7 cellular contexts compared by ENCODE assay signal in genomic region chr22:31676700-31677099, GRCh38. TPM values are rescaled to one million over a fixed set of nuclear protein-coding genes. Genes with fewer than 3 reads are reported as not detected.
A peak's percentile ranks its signal among the peaks of the same experiment; 100 is the strongest.
DNase-seq lines count a peak whose midpoint lies in the region; ATAC-seq and TF ChIP-seq lines count a peak whose summit lies in the region.

No MANE protein-coding gene starts in this region.

- H3K9me3 Mint-ChIP-seq in activated naive CD4-positive, alpha-beta T cell treated with anti-CD3 and anti-CD28 coated beads for 36 hours, result no peaks in the 10 kb centered on the region

- TF ChIP-seq EP300 in ovary (IDR thresholded peaks at IDR 0.05), result no peak

- TF ChIP-seq POLR2A in ovary (IDR thresholded peaks at IDR 0.05), result no peak

- H3K4me1 ChIP-seq in ovary (ENCODE audit: insufficient read depth), result peaks cover 4% of the 10 kb centered on the region

- peak overlapping the region; percentile 82 for H3K27ac Mint-ChIP-seq in activated naive CD4-positive, alpha-beta T cell treated with anti-CD3 and anti-CD28 coated beads for 36 hours

- DNase-seq in RKO (ENCODE audit: low spot score) (peak; percentile 93), glomerular endothelial cell (ENCODE audit: extremely low read depth, low read depth, low spot score) (peak; percentile 65), ovary (peak; percentile 94 to 96 (median 95))
- DNase-seq in activated naive CD4-positive, alpha-beta T cell treated with anti-CD3 and anti-CD28 coated beads for 36 hours, result peak; percentile 95

- H3K36me3 Mint-ChIP-seq in activated naive CD4-positive, alpha-beta T cell treated with anti-CD3 and anti-CD28 coated beads for 36 hours (ENCODE audit: low read depth), result no peaks in the 10 kb centered on the region

- no peak for TF ChIP-seq CTCF in ovary (IDR thresholded peaks at IDR 0.05)

- WGBS in ovary, 3 donors, result 2 to 17% (median 6%) methylated on average over 25 of the region's 25 CpGs

- no peaks in the 10 kb centered on the region for H3K27me3 Mint-ChIP-seq in activated naive CD4-positive, alpha-beta T cell treated with anti-CD3 and anti-CD28 coated beads for 36 hours (ENCODE audit: low read depth)

- intact Hi-C loops in activated naive CD4-positive, alpha-beta T cell treated with anti-CD3 and anti-CD28 coated beads for 36 hours (cut with micrococcal nuclease), result loop anchor here (2.0 kb wide), 1 partner anchor 14 kb away; the partner anchor contains the start of gene PISD
- intact Hi-C loops in ovary (cut with DNase I), result no loop called here

- H3K36me3 ChIP-seq in ovary, result no peaks in the 10 kb centered on the region

- peak overlapping the region; percentile 85 for H3K4me3 Mint-ChIP-seq in activated naive CD4-positive, alpha-beta T cell treated with anti-CD3 and anti-CD28 coated beads for 36 hours

- ATAC-seq in GM18511 (IDR thresholded peaks at IDR 0.05; ENCODE audit: unreplicated experiment) (peak; percentile 92), HG03066 (IDR thresholded peaks at IDR 0.05; ENCODE audit: low read depth, unreplicated experiment) (peak; percentile 92)

- no peaks in the 10 kb centered on the region for H3K27me3 ChIP-seq in ovary

- no peaks in the 10 kb centered on the region for H3K9me3 ChIP-seq in ovary

- CTCF ChIA-PET in activated naive CD4-positive, alpha-beta T cell treated with anti-CD3 and anti-CD28 coated beads for 36 hours (lab: Charles Lee), result interaction anchor here (0.5 to 4.1 kb wide), 7 partner anchors 9 to 300 kb away, joined by 3 to 30 read pairs (median 5); no protein-coding TSS in a partner anchor

- peaks cover 10% of the 10 kb centered on the region for H3K4me1 Mint-ChIP-seq in activated naive CD4-positive, alpha-beta T cell treated with anti-CD3 and anti-CD28 coated beads for 36 hours (ENCODE audit: low read depth)

- H3K27ac ChIP-seq in ovary, result no peak overlapping the region
- H3K27ac ChIP-seq in temporal lobe (ENCODE audit: low read depth, low read length), result peak overlapping the region; percentile 6

- H3K4me3 ChIP-seq in ovary, result peak overlapping the region; percentile 41

RNA-seq across cellular contexts. Expression of gene PISD, which starts 14.7 kb away (rescaled TPM):
- total RNA-seq in activated naive CD4-positive, alpha-beta T cell treated with anti-CD3 and anti-CD28 coated beads for 36 hours, result 10 to 100 TPM; 45.6 to 45.7 TPM
- total RNA-seq in glomerular endothelial cell (61.8 and 62.5 TPM in 2 replicates), ovary (10 to 100 TPM; 18.8 to 60.2 (median 34.1) TPM), temporal lobe (22.6 TPM)
- 10 to 100 TPM; 12.0 to 19.4 TPM for polyA plus RNA-seq in ovary
